Comparison of ENCODE assay signal across 18 cellular contexts in genomic region chrX:136157187-136157586, GRCh38. TPM values are rescaled to one million over a fixed set of nuclear protein-coding genes. Genes with fewer than 3 reads are reported as not detected.
DNase-seq lines count a peak whose midpoint lies in the region; ATAC-seq, FAIRE-seq and TF ChIP-seq lines count a peak whose summit lies in the region.
"Had no signal": no experiment of that assay in that cellular context is flagged by ENCODE, and none has a peak within 500 bp of the region (broad histone marks: within the 10 kb centered on the region; RNA-seq: fewer than 3 reads in every experiment).

No MANE protein-coding gene starts in this region.

- no peak for TF ChIP-seq EP300 in K562 (IDR thresholded peaks at IDR 0.05; ENCODE audit: low read length)

- H3K9ac ChIP-seq in K562 (ENCODE audit: insufficient read depth in 1 of 2, low read depth in 2 of 2, low read length in 2 of 2) (no peak overlapping the region), GM23248 (no peak overlapping the region)

- H3K4me1 Mint-ChIP-seq in stimulated activated naive B cell treated with anti-CD40 and anti-IgM and Interleukin-4, amounts not matched to agents 10 μg/mL and 1 μg/mL and 100 μg/mL, for 72 hours = peaks cover 12 to 15% of the 10 kb centered on the region in 2 donors
- H3K4me1 Mint-ChIP-seq in activated naive CD4-positive, alpha-beta T cell treated with anti-CD3 and anti-CD28 coated beads, Interleukin-2, amount 10 ng/mL, durations not matched to agents 7 days and 5 days = peaks cover 19% of the 10 kb centered on the region
- H3K4me1 Mint-ChIP-seq: neural crest cell had no signal

- POLR2A ChIA-PET in K562 (lab: Yijun Ruan, JAX) = no interaction called here

- H3K4me1 ChIP-seq in K562 (replicated peaks in 1 of 2; ENCODE audit: control insufficient read depth in 2 of 2, insufficient read depth in 2 of 2, low read length in 2 of 2) = no peaks in the 10 kb centered on the region
- H3K4me1 ChIP-seq in GM23248 (ENCODE audit: insufficient read depth) = no peaks in the 10 kb centered on the region

- H3K27me3 ChIP-seq in K562 (ENCODE audit: control insufficient read depth in 2 of 2, insufficient read depth in 2 of 2, low read length in 2 of 2) (peaks cover 5 to 12% of the 10 kb centered on the region in 2 experiments; a peak in 3 of 5 replicates), GM23248 (replicated peaks; ENCODE audit: insufficient read depth) (no peaks in the 10 kb centered on the region)
- H3K27me3 ChIP-seq: cardiac muscle cell, vagina had no signal

- no TSS peak for BruUV-seq in K562 (replicated peaks; lab: Mats Ljungman, UMichigan)

- no peak overlapping the region for H3K4me3 ChIP-seq in K562
- H3K4me3 ChIP-seq in GM23248 = no peak overlapping the region
- H3K4me3 ChIP-seq: cardiac muscle cell, lung, vagina had no signal

- H3F3A ChIP-seq in GM23248 (ENCODE audit: insufficient read depth) = no peaks in the 10 kb centered on the region

- H3K9me3 ChIP-seq in K562 (replicated peaks; ENCODE audit: control insufficient read depth, insufficient read depth, low read depth, low read length) (no peaks in the 10 kb centered on the region), GM23248 (ENCODE audit: low read depth) (no peaks in the 10 kb centered on the region)
- H3K9me3 ChIP-seq: vagina had no signal

- no peak for TF ChIP-seq CTCF in K562 (IDR thresholded peaks at IDR 0.05 in 2 of 3, conservative IDR thresholded peaks at IDR 0.05 in 1 of 3; ENCODE audit: insufficient read depth in 2 of 3, low read depth in 1 of 3, low read length in 3 of 3)

- 10% methylated on average over 3 of the region's 3 CpGs for WGBS in K562 (ENCODE audit: insufficient coverage, low coverage, missing lambda C conversion rate)
- WGBS in GM23248 (ENCODE audit: low coverage in 1 of 2, low lambda C conversion rate in 2 of 2, missing lambda C conversion rate in 2 of 2), 2 experiments = 38 to 48% methylated on average over 3 of the region's 3 CpGs

- no peaks in the 10 kb centered on the region for H4K20me1 ChIP-seq in K562 (replicated peaks; ENCODE audit: control insufficient read depth, insufficient read depth, low read length)
- H4K20me1 ChIP-seq in GM23248 (ENCODE audit: insufficient read depth) = no peaks in the 10 kb centered on the region

- no peak for TF ChIP-seq POLR2A in K562 (conservative IDR thresholded peaks at IDR 0.05)

- DNase-seq in GM18507 (ENCODE audit: extremely low spot score, insufficient read length, low read depth) (no peak), MV-4-11 (lab: John Stamatoyannopoulos, UW) (peak; percentile 72), K562 (ENCODE audit: extremely low read depth in 1 of 4, low spot score in 3 of 4) (no peak), GM23248 (no peak)
- DNase-seq in stimulated activated naive B cell treated with anti-CD40 and anti-IgM and Interleukin-4, amounts not matched to agents 10 μg/mL and 1 μg/mL and 100 μg/mL, for 72 hours = no peak
- DNase-seq in activated naive CD4-positive, alpha-beta T cell treated with anti-CD3 and anti-CD28 coated beads, Interleukin-2, amount 10 ng/mL, durations not matched to agents 7 days and 5 days = no peak
- DNase-seq in stimulated activated CD4-positive, alpha-beta T cell treated with anti-CD3 and anti-CD28 coated beads, Interleukin-4, amount 100 ng/mL, for 24 hours = no peak
- DNase-seq: DMS79 treated with DMSO at 0.1 percent for 48 hours; NCI-H146; NCI-H510A treated with DMSO at 0.1 percent for 48 hours; stimulated activated CD4-positive, alpha-beta T cell treated with anti-CD3 and anti-CD28 coated beads, Interleukin-4, amount 100 ng/mL, for 1 hour had no signal

- H2AFZ ChIP-seq in K562 (ENCODE audit: low read depth, low read length) (no peak overlapping the region), GM23248 (no peak overlapping the region)

- H3K27me3 Mint-ChIP-seq in stimulated activated naive B cell treated with anti-CD40 and anti-IgM and Interleukin-4, amounts not matched to agents 10 μg/mL and 1 μg/mL and 100 μg/mL, for 72 hours = peaks cover 0 to 4% of the 10 kb centered on the region in 2 donors
- H3K27me3 Mint-ChIP-seq in activated naive CD4-positive, alpha-beta T cell treated with anti-CD3 and anti-CD28 coated beads, Interleukin-2, amount 10 ng/mL, durations not matched to agents 7 days and 5 days = peaks cover 3% of the 10 kb centered on the region
- H3K27me3 Mint-ChIP-seq: activated naive CD8-positive, alpha-beta T cell had no signal

- no peaks in the 10 kb centered on the region for H3K9me1 ChIP-seq in K562 (ENCODE audit: control insufficient read depth, insufficient read depth, low read length)

- FAIRE-seq in GM18507 (lab: Jason Lieb, UNC) = peak; percentile 33
- FAIRE-seq in K562 (lab: Jason Lieb, UNC) = no peak
- FAIRE-seq: H54 had no signal

- H3K4me3 Mint-ChIP-seq in stimulated activated naive B cell treated with anti-CD40 and anti-IgM and Interleukin-4, amounts not matched to agents 10 μg/mL and 1 μg/mL and 100 μg/mL, for 72 hours = peak overlapping the region in 1 of 2 donors; percentile 52
- H3K4me3 Mint-ChIP-seq in activated naive CD4-positive, alpha-beta T cell treated with anti-CD3 and anti-CD28 coated beads, Interleukin-2, amount 10 ng/mL, durations not matched to agents 7 days and 5 days = no peak overlapping the region
- H3K4me3 Mint-ChIP-seq: activated naive CD8-positive, alpha-beta T cell; neural crest cell; T-helper 1 cell treated with Interleukin-12 subunit alpha and Interleukin-12 subunit beta and Interleukin-4 antibody, amounts not matched to agents 30 μg/mL and 1 μg/mL, for 36 hours had no signal

- H3K27ac Mint-ChIP-seq in stimulated activated naive B cell treated with anti-CD40 and anti-IgM and Interleukin-4, amounts not matched to agents 10 μg/mL and 1 μg/mL and 100 μg/mL, for 72 hours = peak overlapping the region; percentile 67
- no peak overlapping the region for H3K27ac Mint-ChIP-seq in activated naive CD4-positive, alpha-beta T cell treated with anti-CD3 and anti-CD28 coated beads, Interleukin-2, amount 10 ng/mL, durations not matched to agents 7 days and 5 days
- H3K27ac Mint-ChIP-seq: activated naive CD8-positive, alpha-beta T cell; T-helper 1 cell treated with Interleukin-12 subunit alpha and Interleukin-12 subunit beta and Interleukin-4 antibody, amounts not matched to agents 30 μg/mL and 1 μg/mL, for 36 hours had no signal

- no peaks in the 10 kb centered on the region for H3K36me3 ChIP-seq in K562 (ENCODE audit: control insufficient read depth, insufficient read depth, low read length)
- H3K36me3 ChIP-seq in GM23248 (ENCODE audit: low read depth) = no peaks in the 10 kb centered on the region
- H3K36me3 ChIP-seq: cardiac muscle cell, vagina had no signal

- H3K4me2 ChIP-seq in K562 (ENCODE audit: insufficient read depth, low read length) = no peak overlapping the region
- H3K4me2 ChIP-seq in GM23248 (ENCODE audit: unreplicated experiment) = no peak overlapping the region

- no peak for ATAC-seq in K562
- peak; percentile 74 to 85 for ATAC-seq in stimulated activated naive B cell treated with anti-CD40 and anti-IgM and Interleukin-4, amounts not matched to agents 10 μg/mL and 1 μg/mL and 100 μg/mL, for 72 hours (replicated peaks)

- no peaks in the 10 kb centered on the region for H3K79me2 ChIP-seq in K562 (ENCODE audit: control insufficient read depth, insufficient read depth, low read length)
- H3K79me2 ChIP-seq in GM23248 (ENCODE audit: insufficient read depth) = no peaks in the 10 kb centered on the region

- H3K27ac ChIP-seq in K562 (ENCODE audit: extremely low read depth, low read depth, low read length) (no peak overlapping the region), GM23248 (no peak overlapping the region)
- H3K27ac ChIP-seq: cardiac muscle cell, vagina had no signal

- H3K36me3 Mint-ChIP-seq in stimulated activated naive B cell treated with anti-CD40 and anti-IgM and Interleukin-4, amounts not matched to agents 10 μg/mL and 1 μg/mL and 100 μg/mL, for 72 hours = no peaks in the 10 kb centered on the region
- no peaks in the 10 kb centered on the region for H3K36me3 Mint-ChIP-seq in activated naive CD4-positive, alpha-beta T cell treated with anti-CD3 and anti-CD28 coated beads, Interleukin-2, amount 10 ng/mL, durations not matched to agents 7 days and 5 days
- H3K36me3 Mint-ChIP-seq: activated naive CD8-positive, alpha-beta T cell had no signal

- no peaks in the 10 kb centered on the region for H3K9me3 Mint-ChIP-seq in stimulated activated naive B cell treated with anti-CD40 and anti-IgM and Interleukin-4, amounts not matched to agents 10 μg/mL and 1 μg/mL and 100 μg/mL, for 72 hours
- no peaks in the 10 kb centered on the region for H3K9me3 Mint-ChIP-seq in activated naive CD4-positive, alpha-beta T cell treated with anti-CD3 and anti-CD28 coated beads, Interleukin-2, amount 10 ng/mL, durations not matched to agents 7 days and 5 days
- H3K9me3 Mint-ChIP-seq: neural crest cell; T-helper 1 cell treated with Interleukin-12 subunit alpha and Interleukin-12 subunit beta and Interleukin-4 antibody, amounts not matched to agents 30 μg/mL and 1 μg/mL, for 36 hours had no signal

- in situ Hi-C loops in K562 (cut with MboI) (loop anchor here (25.0 kb wide), 1 partner anchor 120 kb away; no protein-coding TSS in a partner anchor), GM23248 (cut with MboI) (loop anchor here (10.0 kb wide), 1 partner anchor 122 kb away; no protein-coding TSS in a partner anchor)

- intact Hi-C loops in K562 (cut with micrococcal nuclease) = no loop called here

- H3K9me2 ChIP-seq in GM23248 (ENCODE audit: insufficient read depth) = no peaks in the 10 kb centered on the region

- CTCF ChIA-PET in K562 (lab: Yijun Ruan, JAX; ENCODE audit: low intra/inter-chr PET ratio) = no interaction called here
- CTCF ChIA-PET in activated naive CD4-positive, alpha-beta T cell treated with anti-CD3 and anti-CD28 coated beads, Interleukin-2, amount 10 ng/mL, durations not matched to agents 7 days and 5 days (lab: Charles Lee) = interaction anchor here (1.0 kb wide), 1 partner anchor 129 kb away, joined by 4 read pairs; no protein-coding TSS in a partner anchor

- no peak for TF ChIP-seq RAD21 in K562 (CRISPR knock-in tag; conservative IDR thresholded peaks at IDR 0.05 in 1 of 2, IDR thresholded peaks at IDR 0.05 in 1 of 2)

RNA-seq across cellular contexts. Expression of gene FHL1, which starts 9.9 kb away (rescaled TPM):
- total RNA-seq in K562 (2011; cell fraction: chromatin; rRNA removed; ENCODE audit: low replicate concordance) = 0.30 and 0.86 TPM in 2 replicates
- 0.50 TPM in 1 of 2 replicates, not detected in the other for total RNA-seq in K562 (2011; cell fraction: nucleolus; rRNA removed)
- total RNA-seq in K562 (2011; cell fraction: nucleoplasm; rRNA removed) = 0.31 and 0.81 TPM in 2 replicates
- total RNA-seq in K562 (2014; rRNA removed) (0.29 and 1.1 TPM in 2 replicates), K562 (2014; rRNA removed; fragmentation: Illumina TruSeq; extraction: Trizol) (0.10 and 0.11 TPM in 2 replicates), K562 (2015; rRNA removed; fragmentation: Illumina TruSeq; extraction: Trizol) (0.08 TPM in 1 of 2 replicates, not detected in the other), K562 (2021) (0.27 and 0.76 TPM in 2 replicates)
- polyA plus RNA-seq in K562 (2011; rRNA removed) (0.24 and 3.0 TPM in 2 replicates), K562 (2014; fragmentation: Illumina TruSeq; extraction: Trizol) (0.12 and 0.25 TPM in 2 replicates), K562 (2014; fragmentation: Nextera tagmentation; extraction: Ambion mirVana) (under 1 TPM; 0.03 to 0.08 TPM), K562 (2014; rRNA removed) (0.05 and 0.13 TPM in 2 replicates), GM23248 (2016; fragmentation: Nextera tagmentation; extraction: Ambion mirVana) (55.1 and 55.8 TPM in 2 replicates)
- 0.22 and 3.4 TPM in 2 replicates for polyA plus RNA-seq in K562 (2011; cell fraction: cytosol; rRNA removed)
- 0.17 and 1.5 TPM in 2 replicates for polyA plus RNA-seq in K562 (2011; cell fraction: nucleus; rRNA removed)
- 0.17 and 0.39 TPM in 2 replicates for polyA plus RNA-seq in K562 (2012)
- 2.4 TPM in 1 of 2 replicates, not detected in the other for polyA minus RNA-seq in K562 (2011; rRNA and poly(A)+ RNA removed)
- 1.3 and 1.4 TPM in 2 replicates for polyA minus RNA-seq in K562 (2011; cell fraction: cytosol; rRNA and poly(A)+ RNA removed)
- polyA minus RNA-seq in K562 (2011; cell fraction: nucleus; rRNA and poly(A)+ RNA removed) = 0.27 TPM in 1 of 2 replicates, not detected in the other
- 57.5 and 63.2 TPM in 2 replicates for total RNA-seq in GM23248 (2014; rRNA removed; shearing (Covaris generic))

Comparison
In these comparisons a context has a peak if more than half of its experiments do, and no peak if none do; other contexts are left out.
1. RNA of gene FHL1, which starts 9.9 kb away (total RNA-seq): 57.5 to 63.2 TPM in GM23248; 0.08 to 1.1 TPM in K562; every median in the first group is over 10 times any median in the second.